In genomic region chr16:71461686-71462648, GRCh38 we compare ENCODE assay signal across 8 cellular contexts. TPM values are rescaled to one million over a fixed set of nuclear protein-coding genes. Genes with fewer than 3 reads are reported as not detected.
DNase-seq lines count a peak whose midpoint lies in the region; ATAC-seq and TF ChIP-seq lines count a peak whose summit lies in the region.

Gene ZNF23, minus strand, starts transcription at chr16:71462247. Its CDS starts 5,451 bp downstream, at chr16:71456796.

- TF ChIP-seq CTCF in GM23338 (conservative IDR thresholded peaks at IDR 0.05; ENCODE audit: low read depth in 2 of 2) (peak; percentile 10 to 13; a peak in 1 of 4 replicates), LNCaP clone FGC (IDR thresholded peaks at IDR 0.05; ENCODE audit: control insufficient read depth, extremely low read depth, insufficient read depth) (no peak), glutamatergic neuron (IDR thresholded peaks at IDR 0.05; ENCODE audit: partially characterized antibody, unreplicated experiment) (no peak), osteocyte (IDR thresholded peaks at IDR 0.05) (peak; percentile 27), testis (IDR thresholded peaks at IDR 0.05) (no peak)

- peak within 1 kb of the TSS; percentile 98 for H3K4me3 Mint-ChIP-seq in GM23338
- peak within 1 kb of the TSS; percentile 98 for H3K4me3 Mint-ChIP-seq in activated naive CD8-positive, alpha-beta T cell
- H3K4me3 Mint-ChIP-seq in glutamatergic neuron (ENCODE audit: unreplicated experiment): peak within 1 kb of the TSS; percentile 98
- peak within 1 kb of the TSS; percentile 96 for H3K4me3 Mint-ChIP-seq in osteocyte (ENCODE audit: unreplicated experiment)

- peak within 1 kb of the TSS; percentile 91 for H3K27ac Mint-ChIP-seq in GM23338
- H3K27ac Mint-ChIP-seq in activated naive CD8-positive, alpha-beta T cell: peak within 1 kb of the TSS; percentile 97
- H3K27ac Mint-ChIP-seq in glutamatergic neuron (ENCODE audit: unreplicated experiment): peak within 1 kb of the TSS; percentile 95
- H3K27ac Mint-ChIP-seq in osteocyte (ENCODE audit: unreplicated experiment): peak within 1 kb of the TSS; percentile 93

- H3K27me3 Mint-ChIP-seq in GM23338 (ENCODE audit: insufficient read depth, low read depth, poor library complexity) (peaks cover 1% of the 10 kb centered on the region), glutamatergic neuron (ENCODE audit: unreplicated experiment) (no peaks in the 10 kb centered on the region), osteocyte (ENCODE audit: unreplicated experiment) (no peaks in the 10 kb centered on the region)
- H3K27me3 Mint-ChIP-seq in activated naive CD8-positive, alpha-beta T cell: no peaks in the 10 kb centered on the region

- peaks cover 21% of the 10 kb centered on the region for H3K79me2 ChIP-seq in GM23338 (replicated peaks; ENCODE audit: insufficient read depth)

- ATAC-seq in GM23338: peak; percentile 99
- ATAC-seq in SK-N-SH treated with all-trans-retinoic acid at 6 μM for 48 hours: peak; percentile 100

- DNase-seq in GDM1 (lab: John Stamatoyannopoulos, UW): peak; percentile 3
- DNase-seq in GM23338 (ENCODE audit: low spot score): peak; percentile 83
- no peak for DNase-seq in LNCaP clone FGC (ENCODE audit: low read depth)
- peak; percentile 90 for DNase-seq in glutamatergic neuron
- peak; percentile 92 for DNase-seq in osteocyte (ENCODE audit: extremely low spot score, unreplicated experiment)
- peak; percentile 92 for DNase-seq in testis

- no peaks in the 10 kb centered on the region for H3K27me3 ChIP-seq in GM23338 (ENCODE audit: insufficient read depth)
- no peaks in the 10 kb centered on the region for H3K27me3 ChIP-seq in testis

- 0 to 3% methylated on average over 18 to 27 of the region's 52 CpGs for WGBS in testis, 2 donors

- H3F3A ChIP-seq in GM23338 (replicated peaks; ENCODE audit: low read depth): no peaks in the 10 kb centered on the region

- H3K27ac ChIP-seq in GM23338 (ENCODE audit: low read depth): peak within 1 kb of the TSS; percentile 66
- H3K27ac ChIP-seq in testis: peak within 1 kb of the TSS; percentile 68 to 78

- H2AFZ ChIP-seq in GM23338: peak within 1 kb of the TSS; percentile 99

- H3K4me2 ChIP-seq in GM23338: peak within 1 kb of the TSS; percentile 98

- no peaks in the 10 kb centered on the region for H3K36me3 Mint-ChIP-seq in GM23338 (ENCODE audit: low read depth)
- no peaks in the 10 kb centered on the region for H3K36me3 Mint-ChIP-seq in activated naive CD8-positive, alpha-beta T cell
- no peaks in the 10 kb centered on the region for H3K36me3 Mint-ChIP-seq in glutamatergic neuron (ENCODE audit: unreplicated experiment)
- H3K36me3 Mint-ChIP-seq in osteocyte (ENCODE audit: unreplicated experiment): no peaks in the 10 kb centered on the region

- no peaks in the 10 kb centered on the region for H3K9me3 ChIP-seq in testis

- peak within 1 kb of the TSS; percentile 99 for H3K4me3 ChIP-seq in GM23338
- peak within 1 kb of the TSS; percentile 86 for H3K4me3 ChIP-seq in LNCaP clone FGC (ENCODE audit: low read depth, low read length)
- H3K4me3 ChIP-seq in testis: peak within 1 kb of the TSS; percentile 88 to 93

- intact Hi-C loops in testis (cut with DNase I; ENCODE audit: low total_unique reads): no loop called here

- H3K9me3 Mint-ChIP-seq in GM23338 (no peaks in the 10 kb centered on the region), glutamatergic neuron (ENCODE audit: unreplicated experiment) (no peaks in the 10 kb centered on the region), osteocyte (ENCODE audit: unreplicated experiment) (no peaks in the 10 kb centered on the region)
- H3K9me3 Mint-ChIP-seq in activated naive CD8-positive, alpha-beta T cell (ENCODE audit: low read depth): no peaks in the 10 kb centered on the region

- no peaks in the 10 kb centered on the region for H3K9me2 ChIP-seq in GM23338 (ENCODE audit: insufficient read depth)

- H4K20me1 ChIP-seq in GM23338 (replicated peaks; ENCODE audit: insufficient read depth): 0 out of 2 replicates have a peak, but pooled peaks cover 6% of the 10 kb centered on the region

- no peaks in the 10 kb centered on the region for H3K4me1 ChIP-seq in GM23338 (ENCODE audit: insufficient read depth)
- peaks cover 7% of the 10 kb centered on the region for H3K4me1 ChIP-seq in testis

- peaks cover 6% of the 10 kb centered on the region; the same call in 1 of the 3 replicates for H3K4me1 Mint-ChIP-seq in GM23338
- H3K4me1 Mint-ChIP-seq in activated naive CD8-positive, alpha-beta T cell (ENCODE audit: low read depth): peaks cover 27% of the 10 kb centered on the region
- H3K4me1 Mint-ChIP-seq in glutamatergic neuron (ENCODE audit: low read depth, unreplicated experiment): no peaks in the 10 kb centered on the region
- peaks cover 23% of the 10 kb centered on the region for H3K4me1 Mint-ChIP-seq in osteocyte (ENCODE audit: unreplicated experiment)

- H3K36me3 ChIP-seq in GM23338 (ENCODE audit: insufficient read depth): no peaks in the 10 kb centered on the region
- H3K36me3 ChIP-seq in testis (ENCODE audit: low read depth, missing control alignments): no peaks in the 10 kb centered on the region

- TF ChIP-seq POLR2A in testis (IDR thresholded peaks at IDR 0.05): no peak

TF ChIP-seq in SK-N-SH treated with all-trans-retinoic acid at 6 μM for 48 hours, 23 proteins besides CTCF, POLR2A, EP300 and RAD21 (continues in another document):
- no peak for TF ChIP-seq ZNF70 (CRISPR knock-in tag; IDR thresholded peaks at IDR 0.05)
- no peak for TF ChIP-seq CSDC2 (CRISPR knock-in tag; IDR thresholded peaks at IDR 0.05)
- TF ChIP-seq, protein P1, sequence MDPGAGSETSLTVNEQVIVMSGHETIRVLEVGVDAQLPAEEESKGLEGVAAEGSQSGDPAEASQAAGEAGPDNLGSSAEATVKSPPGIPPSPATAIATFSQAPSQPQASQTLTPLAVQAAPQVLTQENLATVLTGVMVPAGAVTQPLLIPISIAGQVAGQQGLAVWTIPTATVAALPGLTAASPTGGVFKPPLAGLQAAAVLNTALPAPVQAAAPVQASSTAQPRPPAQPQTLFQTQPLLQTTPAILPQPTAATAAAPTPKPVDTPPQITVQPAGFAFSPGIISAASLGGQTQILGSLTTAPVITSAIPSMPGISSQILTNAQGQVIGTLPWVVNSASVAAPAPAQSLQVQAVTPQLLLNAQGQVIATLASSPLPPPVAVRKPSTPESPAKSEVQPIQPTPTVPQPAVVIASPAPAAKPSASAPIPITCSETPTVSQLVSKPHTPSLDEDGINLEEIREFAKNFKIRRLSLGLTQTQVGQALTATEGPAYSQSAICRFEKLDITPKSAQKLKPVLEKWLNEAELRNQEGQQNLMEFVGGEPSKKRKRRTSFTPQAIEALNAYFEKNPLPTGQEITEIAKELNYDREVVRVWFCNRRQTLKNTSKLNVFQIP (CRISPR knock-in tag; IDR thresholded peaks at IDR 0.05; ENCODE audit: borderline replicate concordance, low read depth): no peak
- peak; percentile 47; the same call in 1 of the 2 replicates for TF ChIP-seq ZFP3 (CRISPR knock-in tag; IDR thresholded peaks at IDR 0.05)
- TF ChIP-seq, protein P2, sequence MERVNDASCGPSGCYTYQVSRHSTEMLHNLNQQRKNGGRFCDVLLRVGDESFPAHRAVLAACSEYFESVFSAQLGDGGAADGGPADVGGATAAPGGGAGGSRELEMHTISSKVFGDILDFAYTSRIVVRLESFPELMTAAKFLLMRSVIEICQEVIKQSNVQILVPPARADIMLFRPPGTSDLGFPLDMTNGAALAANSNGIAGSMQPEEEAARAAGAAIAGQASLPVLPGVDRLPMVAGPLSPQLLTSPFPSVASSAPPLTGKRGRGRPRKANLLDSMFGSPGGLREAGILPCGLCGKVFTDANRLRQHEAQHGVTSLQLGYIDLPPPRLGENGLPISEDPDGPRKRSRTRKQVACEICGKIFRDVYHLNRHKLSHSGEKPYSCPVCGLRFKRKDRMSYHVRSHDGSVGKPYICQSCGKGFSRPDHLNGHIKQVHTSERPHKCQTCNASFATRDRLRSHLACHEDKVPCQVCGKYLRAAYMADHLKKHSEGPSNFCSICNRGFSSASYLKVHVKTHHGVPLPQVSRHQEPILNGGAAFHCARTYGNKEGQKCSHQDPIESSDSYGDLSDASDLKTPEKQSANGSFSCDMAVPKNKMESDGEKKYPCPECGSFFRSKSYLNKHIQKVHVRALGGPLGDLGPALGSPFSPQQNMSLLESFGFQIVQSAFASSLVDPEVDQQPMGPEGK (CRISPR knock-in tag; IDR thresholded peaks at IDR 0.05; ENCODE audit: borderline replicate concordance): no peak
- peak; percentile 72; the same call in 1 of the 2 replicates for TF ChIP-seq GLIS3 (CRISPR knock-in tag; IDR thresholded peaks at IDR 0.05)
- TF ChIP-seq, protein P3, sequence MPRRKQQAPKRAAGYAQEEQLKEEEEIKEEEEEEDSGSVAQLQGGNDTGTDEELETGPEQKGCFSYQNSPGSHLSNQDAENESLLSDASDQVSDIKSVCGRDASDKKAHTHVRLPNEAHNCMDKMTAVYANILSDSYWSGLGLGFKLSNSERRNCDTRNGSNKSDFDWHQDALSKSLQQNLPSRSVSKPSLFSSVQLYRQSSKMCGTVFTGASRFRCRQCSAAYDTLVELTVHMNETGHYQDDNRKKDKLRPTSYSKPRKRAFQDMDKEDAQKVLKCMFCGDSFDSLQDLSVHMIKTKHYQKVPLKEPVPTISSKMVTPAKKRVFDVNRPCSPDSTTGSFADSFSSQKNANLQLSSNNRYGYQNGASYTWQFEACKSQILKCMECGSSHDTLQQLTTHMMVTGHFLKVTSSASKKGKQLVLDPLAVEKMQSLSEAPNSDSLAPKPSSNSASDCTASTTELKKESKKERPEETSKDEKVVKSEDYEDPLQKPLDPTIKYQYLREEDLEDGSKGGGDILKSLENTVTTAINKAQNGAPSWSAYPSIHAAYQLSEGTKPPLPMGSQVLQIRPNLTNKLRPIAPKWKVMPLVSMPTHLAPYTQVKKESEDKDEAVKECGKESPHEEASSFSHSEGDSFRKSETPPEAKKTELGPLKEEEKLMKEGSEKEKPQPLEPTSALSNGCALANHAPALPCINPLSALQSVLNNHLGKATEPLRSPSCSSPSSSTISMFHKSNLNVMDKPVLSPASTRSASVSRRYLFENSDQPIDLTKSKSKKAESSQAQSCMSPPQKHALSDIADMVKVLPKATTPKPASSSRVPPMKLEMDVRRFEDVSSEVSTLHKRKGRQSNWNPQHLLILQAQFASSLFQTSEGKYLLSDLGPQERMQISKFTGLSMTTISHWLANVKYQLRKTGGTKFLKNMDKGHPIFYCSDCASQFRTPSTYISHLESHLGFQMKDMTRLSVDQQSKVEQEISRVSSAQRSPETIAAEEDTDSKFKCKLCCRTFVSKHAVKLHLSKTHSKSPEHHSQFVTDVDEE (CRISPR knock-in tag; IDR thresholded peaks at IDR 0.05): peak; percentile 80
- no peak for TF ChIP-seq ARNTL (CRISPR knock-in tag; IDR thresholded peaks at IDR 0.05; ENCODE audit: borderline replicate concordance, low read depth)
- TF ChIP-seq ISL1 (CRISPR knock-in tag; IDR thresholded peaks at IDR 0.05): no peak
- no peak for TF ChIP-seq ZC3H10 (CRISPR knock-in tag; IDR thresholded peaks at IDR 0.05)
- no peak for TF ChIP-seq ZNF8 (CRISPR knock-in tag; IDR thresholded peaks at IDR 0.05)

RNA-seq across cellular contexts. Expression of gene ZNF23, which starts in this region (rescaled TPM):
- 8.8 TPM in 2 replicates for total RNA-seq in GM23338 (2014; rRNA removed; shearing (Covaris generic))
- polyA plus RNA-seq in GM23338 (2016; fragmentation: Nextera tagmentation; extraction: Ambion mirVana) (7.9 and 8.4 TPM in 2 replicates), testis (ENCODE audit: insufficient read depth, low read depth, low replicate concordance) (10.9 TPM)
- total RNA-seq in glutamatergic neuron (ENCODE audit: unreplicated experiment) (17.3 TPM), osteocyte (7.6 and 10.5 TPM in 2 replicates), testis (10 to 100 TPM; 14.5 to 16.3 TPM)

Comparison
In these comparisons a context has a peak if more than half of its experiments do, and no peak if none do; other contexts are left out.
1. CTCF ChIP-seq: peak in GM23338 (2 of 2) and osteocyte (single experiment); none in LNCaP clone FGC (single experiment), glutamatergic neuron (single experiment) and testis (0 of 3).
2. Peak in every context shown above with its lines, with median percentiles within 50 percentile points of each other: H3K4me3 ChIP-seq, H3K27ac Mint-ChIP-seq and H3K4me3 Mint-ChIP-seq.